8 cellular contexts compared by ENCODE assay signal in the genomic region with DNA sequence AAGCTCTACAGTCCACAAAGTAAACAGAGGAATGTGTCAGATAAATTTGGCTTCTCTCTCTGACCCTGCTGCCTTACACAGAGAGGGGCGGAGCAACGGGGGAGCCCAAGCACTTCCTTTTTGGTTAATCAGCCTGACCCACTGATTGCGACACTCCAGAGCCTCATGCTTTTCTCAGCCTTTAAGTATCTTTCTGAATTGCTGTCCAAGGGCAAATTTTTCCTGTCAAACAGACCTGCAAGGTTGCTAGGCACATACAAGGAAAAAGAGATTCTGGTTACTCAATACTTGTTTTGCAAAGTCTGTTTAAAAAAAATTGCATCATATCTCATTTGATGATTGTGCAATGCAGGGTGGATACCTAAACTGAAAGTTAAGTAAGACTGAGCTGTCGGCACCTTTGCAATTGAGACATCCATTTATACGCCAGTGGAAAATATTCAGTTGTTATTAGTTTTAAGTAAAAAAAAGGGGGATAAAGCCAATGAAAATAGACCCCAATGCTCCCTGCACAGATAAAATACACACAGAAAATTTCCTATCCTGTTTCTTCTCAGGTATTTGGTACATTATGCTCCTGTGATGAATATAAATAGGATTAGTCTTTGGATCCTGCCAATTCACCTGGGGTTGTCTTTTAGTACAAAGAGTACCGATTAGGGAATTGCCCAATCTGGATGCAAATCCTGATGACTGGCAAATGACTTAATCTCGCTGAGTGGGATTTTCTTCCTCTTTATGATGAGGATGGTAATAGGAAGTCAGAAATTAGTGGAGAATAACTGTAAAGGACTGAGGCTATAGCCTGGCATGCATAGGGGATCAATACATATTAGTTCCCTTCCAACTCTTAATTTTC.
DNase-seq lines count a peak whose midpoint lies in the region; ATAC-seq and TF ChIP-seq lines count a peak whose summit lies in the region.

No MANE protein-coding gene starts in this region.

- TF ChIP-seq CTCF in activated CD8-positive, alpha-beta T cell treated with anti-CD3 and anti-CD28 coated beads for 36 hours (IDR thresholded peaks at IDR 0.05), result no peak
- no peak for TF ChIP-seq CTCF in stomach (IDR thresholded peaks at IDR 0.05)

- no peak for TF ChIP-seq EP300 in stomach (IDR thresholded peaks at IDR 0.05)

- WGBS in stomach, 5 donors, result 9 to 21% (median 17%) methylated on average over 7 of the region's 7 CpGs

- no peaks in the 10 kb centered on the region for H3K36me3 ChIP-seq in stomach

- H3K4me3 ChIP-seq in stomach, result peak overlapping the region in 1 of 4 donors; percentile 24

- ATAC-seq in GM18505 (IDR thresholded peaks at IDR 0.05; ENCODE audit: unreplicated experiment) (peak; percentile 96), HG02763 (IDR thresholded peaks at IDR 0.05; ENCODE audit: unreplicated experiment) (peak; percentile 78)
- peak; percentile 96 for ATAC-seq in activated CD8-positive, alpha-beta T cell treated with anti-CD3 and anti-CD28 coated beads for 36 hours
- peak; percentile 82 to 87 for ATAC-seq in naive thymus-derived CD8-positive, alpha-beta T cell

- TF ChIP-seq POLR2A in GM18505 (IDR thresholded peaks at IDR 0.05; ENCODE audit: borderline replicate concordance, extremely low read depth, insufficient read depth, insufficient read length) (no peak), stomach (IDR thresholded peaks at IDR 0.05) (no peak)

- H3K4me1 Mint-ChIP-seq in activated CD8-positive, alpha-beta T cell treated with anti-CD3 and anti-CD28 coated beads for 36 hours (ENCODE audit: low read depth), result peaks cover 30% of the 10 kb centered on the region
- H3K4me1 Mint-ChIP-seq in naive thymus-derived CD8-positive, alpha-beta T cell, result peaks cover 10 to 47% (median 32%) of the 10 kb centered on the region in 4 donors

- peak overlapping the region; percentile 92 for H3K27ac ChIP-seq in epithelial cell of prostate
- peak overlapping the region in 4 of 5 donors; percentile 77 to 91 (median 80) for H3K27ac ChIP-seq in stomach

- POLR2A ChIA-PET in activated CD8-positive, alpha-beta T cell treated with anti-CD3 and anti-CD28 coated beads for 36 hours (lab: Charles Lee), result interaction anchor here (0.6 kb wide), 1 partner anchor 35 kb away, joined by 3 read pairs; no protein-coding TSS in a partner anchor
- POLR2A ChIA-PET in naive thymus-derived CD8-positive, alpha-beta T cell (lab: Charles Lee), result interaction anchor here (0.7 kb wide), 1 partner anchor 260 kb away, joined by 3 read pairs; no protein-coding TSS in a partner anchor

- no peaks in the 10 kb centered on the region for H3K27me3 ChIP-seq in stomach

- intact Hi-C loops in activated CD8-positive, alpha-beta T cell treated with anti-CD3 and anti-CD28 coated beads for 36 hours (cut with micrococcal nuclease), result no loop called here
- intact Hi-C loops in stomach (cut with DNase I; ENCODE audit: low total_unique reads), result no loop called here

- no peaks in the 10 kb centered on the region for H3K9me3 ChIP-seq in stomach

- DNase-seq in NCI-H2196 (lab: John Stamatoyannopoulos, UW; ENCODE audit: unreplicated experiment), result peak; percentile 79
- DNase-seq in activated CD8-positive, alpha-beta T cell treated with anti-CD3 and anti-CD28 coated beads for 36 hours, result peak; percentile 85
- DNase-seq in epithelial cell of prostate (ENCODE audit: low read depth, low spot score), result peak; percentile 98
- peak in 5 of 10 donors; percentile 42 to 67 (median 49) for DNase-seq in naive thymus-derived CD8-positive, alpha-beta T cell
- DNase-seq in stomach, result peak; percentile 88
- DNase-seq in NCI-H2227 treated with DMSO at 0.1 percent for 48 hours (lab: John Stamatoyannopoulos, UW), result no peak

- H3K4me1 ChIP-seq in stomach, result peaks cover 10 to 43% (median 23%) of the 10 kb centered on the region in 4 donors

- H3K27ac Mint-ChIP-seq in activated CD8-positive, alpha-beta T cell treated with anti-CD3 and anti-CD28 coated beads for 36 hours, result peak overlapping the region; percentile 86
- peak overlapping the region; percentile 85 to 97 (median 92) for H3K27ac Mint-ChIP-seq in naive thymus-derived CD8-positive, alpha-beta T cell

- CTCF ChIA-PET in activated CD8-positive, alpha-beta T cell treated with anti-CD3 and anti-CD28 coated beads for 36 hours (lab: Charles Lee), result no interaction called here

- H3K9me3 Mint-ChIP-seq in activated CD8-positive, alpha-beta T cell treated with anti-CD3 and anti-CD28 coated beads for 36 hours, result peaks cover 2% of the 10 kb centered on the region
- peaks cover 0 to 9% (median 0%) of the 10 kb centered on the region in 9 donors for H3K9me3 Mint-ChIP-seq in naive thymus-derived CD8-positive, alpha-beta T cell

- peak overlapping the region; percentile 71 for H3K4me3 Mint-ChIP-seq in activated CD8-positive, alpha-beta T cell treated with anti-CD3 and anti-CD28 coated beads for 36 hours
- H3K4me3 Mint-ChIP-seq in naive thymus-derived CD8-positive, alpha-beta T cell, result peak overlapping the region; percentile 74 to 85 (median 84)

- H3K27me3 Mint-ChIP-seq in activated CD8-positive, alpha-beta T cell treated with anti-CD3 and anti-CD28 coated beads for 36 hours, result no peaks in the 10 kb centered on the region
- H3K27me3 Mint-ChIP-seq in naive thymus-derived CD8-positive, alpha-beta T cell, result no peaks in the 10 kb centered on the region

- peaks cover 3% of the 10 kb centered on the region for H3K36me3 Mint-ChIP-seq in activated CD8-positive, alpha-beta T cell treated with anti-CD3 and anti-CD28 coated beads for 36 hours (ENCODE audit: low read depth)
- no peaks in the 10 kb centered on the region for H3K36me3 Mint-ChIP-seq in naive thymus-derived CD8-positive, alpha-beta T cell
